ENCODE assay signal across 1 cellular context in the genomic region with DNA sequence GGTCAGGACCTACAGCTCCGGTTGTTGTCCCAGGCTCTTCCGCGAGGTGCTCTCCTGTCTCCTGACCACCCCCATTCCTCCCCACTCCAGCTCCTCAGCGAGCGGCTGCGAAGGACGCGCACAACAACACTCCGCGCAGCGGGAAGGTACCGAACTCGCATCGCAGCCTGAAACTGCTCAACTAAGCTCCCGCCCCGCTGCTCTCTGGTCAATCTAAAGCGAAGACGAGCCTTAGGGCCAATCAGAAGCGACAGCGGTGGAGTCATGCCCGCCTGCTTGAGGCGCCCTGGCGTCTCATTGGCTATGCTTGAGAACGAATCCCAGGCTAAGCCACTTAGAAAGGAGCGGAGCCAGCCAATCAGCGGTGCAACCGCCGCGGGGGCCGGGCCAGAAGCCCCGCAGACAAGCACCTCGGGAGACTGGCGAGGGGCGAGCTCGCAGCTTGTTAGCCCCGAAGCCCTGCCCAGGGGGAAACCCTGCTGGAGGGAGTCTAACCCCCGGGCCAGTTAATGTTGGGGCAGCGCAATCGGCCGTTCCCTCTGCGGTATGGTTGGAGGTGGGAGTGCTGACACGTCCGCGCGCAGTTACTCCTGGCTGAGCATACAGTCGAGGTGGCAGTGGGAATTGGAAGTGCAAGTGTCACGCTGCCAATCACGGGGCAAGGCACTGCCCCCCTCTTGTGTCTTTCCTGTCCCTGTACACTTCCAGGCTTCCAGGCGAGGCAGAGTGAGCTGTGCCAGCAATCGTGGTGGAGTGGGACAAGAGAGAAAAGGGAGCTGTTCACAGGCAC.
TF ChIP-seq lines count a peak whose summit lies in the region.

No MANE protein-coding gene starts in this region.

TF ChIP-seq in K562, 482 proteins besides CTCF, POLR2A, EP300 and RAD21 (continues in another document):
- TF ChIP-seq, protein P1, sequence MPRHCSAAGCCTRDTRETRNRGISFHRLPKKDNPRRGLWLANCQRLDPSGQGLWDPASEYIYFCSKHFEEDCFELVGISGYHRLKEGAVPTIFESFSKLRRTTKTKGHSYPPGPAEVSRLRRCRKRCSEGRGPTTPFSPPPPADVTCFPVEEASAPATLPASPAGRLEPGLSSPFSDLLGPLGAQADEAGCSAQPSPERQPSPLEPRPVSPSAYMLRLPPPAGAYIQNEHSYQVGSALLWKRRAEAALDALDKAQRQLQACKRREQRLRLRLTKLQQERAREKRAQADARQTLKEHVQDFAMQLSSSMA (CRISPR knock-in tag; IDR thresholded peaks at IDR 0.05) = no peak
- TF ChIP-seq MLLT1 (IDR thresholded peaks at IDR 0.05) (peak in 1 of 2 experiments; percentile 92; a peak in 2 of 4 replicates), CUX1 (CRISPR knock-in tag; IDR thresholded peaks at IDR 0.05) (no peak), MCM7 (IDR thresholded peaks at IDR 0.05) (no peak), FOXK2 (conservative IDR thresholded peaks at IDR 0.05 in 1 of 2, IDR thresholded peaks at IDR 0.05 in 1 of 2; ENCODE audit: low read depth in 2 of 2) (no peak), CAMTA2 (CRISPR knock-in tag; conservative IDR thresholded peaks at IDR 0.05) (no peak), ZBED1 (IDR thresholded peaks at IDR 0.05) (no peak), HNRNPK (IDR thresholded peaks at IDR 0.05; ENCODE audit: low read depth, low read length, poor library complexity, severe bottlenecking) (no peak), ETV1 (tag; conservative IDR thresholded peaks at IDR 0.05; ENCODE audit: low read depth) (no peak), PHF21A (IDR thresholded peaks at IDR 0.05; ENCODE audit: borderline replicate concordance, low read depth) (peak; percentile 8; the same call in 1 of the 2 replicates), MXD1 (CRISPR knock-in tag; IDR thresholded peaks at IDR 0.05; ENCODE audit: borderline replicate concordance, poor library complexity, severe bottlenecking) (no peak), NCOA2 (IDR thresholded peaks at IDR 0.05; ENCODE audit: partially characterized antibody in 2 of 2) (no peak), NELFE (IDR thresholded peaks at IDR 0.05; ENCODE audit: insufficient read depth, insufficient read length) (no peak), KLF1 (tag; IDR thresholded peaks at IDR 0.05) (no peak), KDM4B (IDR thresholded peaks at IDR 0.05; ENCODE audit: borderline replicate concordance in 2 of 2, low read depth in 1 of 2) (no peak), ZNF740 (CRISPR knock-in tag; IDR thresholded peaks at IDR 0.05) (no peak), ZNF740 (tag; IDR thresholded peaks at IDR 0.05) (no peak), ZFP91 (CRISPR knock-in tag; IDR thresholded peaks at IDR 0.05) (no peak), ZNF175 (CRISPR knock-in tag; IDR thresholded peaks at IDR 0.05; ENCODE audit: low read depth) (no peak), POLR2G (IDR thresholded peaks at IDR 0.05; ENCODE audit: low read depth, low read length) (peak; percentile 71), KDM2B (CRISPR knock-in tag; IDR thresholded peaks at IDR 0.05) (peak; percentile 86; the same call in 1 of the 2 replicates), ZBTB7A (IDR thresholded peaks at IDR 0.05; ENCODE audit: borderline replicate concordance, control insufficient read depth, low read depth, low read length) (peak; percentile 16; the same call in 1 of the 2 replicates), SP2 (IDR thresholded peaks at IDR 0.05; ENCODE audit: extremely low read depth, low read depth, low read length, poor library complexity, severe bottlenecking) (peak; percentile 95), ATF1 (CRISPR knock-in tag; IDR thresholded peaks at IDR 0.05) (no peak), ATF1 (tag; IDR thresholded peaks at IDR 0.05) (peak; percentile 82), SRSF7 (optimal IDR thresholded peaks at IDR 0.05; ENCODE audit: low read depth, low read length) (no peak), CTBP1 (IDR thresholded peaks at IDR 0.05; ENCODE audit: borderline replicate concordance) (peak; percentile 74), TAF1 (IDR thresholded peaks at IDR 0.05; ENCODE audit: control insufficient read depth, extremely low read depth, insufficient read depth, low read length, severe bottlenecking) (no peak), DNMT1 (IDR thresholded peaks at IDR 0.05) (no peak), ASH1L (IDR thresholded peaks at IDR 0.05; ENCODE audit: borderline replicate concordance, low read depth, partially characterized antibody) (peak; percentile 99), SNIP1 (IDR thresholded peaks at IDR 0.05; ENCODE audit: low read depth) (no peak), GATAD2A (IDR thresholded peaks at IDR 0.05) (no peak), L3MBTL2 (IDR thresholded peaks at IDR 0.05) (peak; percentile 51; the same call in 1 of the 2 replicates), SMAD3 (CRISPR knock-in tag; conservative IDR thresholded peaks at IDR 0.05) (no peak), RFX1 (IDR thresholded peaks at IDR 0.05) (peak; percentile 54; the same call in 1 of the 2 replicates), STAT5B (CRISPR knock-in tag; IDR thresholded peaks at IDR 0.05) (no peak), ZNF263 (CRISPR knock-in tag; IDR thresholded peaks at IDR 0.05; ENCODE audit: borderline replicate concordance) (peak; percentile 33; the same call in 1 of the 2 replicates)
- TF ChIP-seq, protein P2, sequence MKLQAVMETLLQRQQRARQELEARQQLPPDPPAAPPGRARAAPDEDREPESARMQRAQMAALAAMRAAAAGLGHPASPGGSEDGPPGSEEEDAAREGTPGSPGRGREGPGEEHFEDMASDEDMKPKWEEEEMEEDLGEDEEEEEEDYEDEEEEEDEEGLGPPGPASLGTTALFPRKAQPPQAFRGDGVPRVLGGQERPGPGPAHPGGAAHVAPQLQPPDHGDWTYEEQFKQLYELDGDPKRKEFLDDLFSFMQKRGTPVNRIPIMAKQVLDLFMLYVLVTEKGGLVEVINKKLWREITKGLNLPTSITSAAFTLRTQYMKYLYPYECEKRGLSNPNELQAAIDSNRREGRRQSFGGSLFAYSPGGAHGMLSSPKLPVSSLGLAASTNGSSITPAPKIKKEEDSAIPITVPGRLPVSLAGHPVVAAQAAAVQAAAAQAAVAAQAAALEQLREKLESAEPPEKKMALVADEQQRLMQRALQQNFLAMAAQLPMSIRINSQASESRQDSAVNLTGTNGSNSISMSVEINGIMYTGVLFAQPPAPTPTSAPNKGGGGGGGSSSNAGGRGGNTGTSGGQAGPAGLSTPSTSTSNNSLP (IDR thresholded peaks at IDR 0.05; ENCODE audit: borderline replicate concordance, low read depth, low read length) = peak; percentile 77
- TF ChIP-seq, protein P3, sequence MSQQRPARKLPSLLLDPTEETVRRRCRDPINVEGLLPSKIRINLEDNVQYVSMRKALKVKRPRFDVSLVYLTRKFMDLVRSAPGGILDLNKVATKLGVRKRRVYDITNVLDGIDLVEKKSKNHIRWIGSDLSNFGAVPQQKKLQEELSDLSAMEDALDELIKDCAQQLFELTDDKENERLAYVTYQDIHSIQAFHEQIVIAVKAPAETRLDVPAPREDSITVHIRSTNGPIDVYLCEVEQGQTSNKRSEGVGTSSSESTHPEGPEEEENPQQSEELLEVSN (IDR thresholded peaks at IDR 0.05; ENCODE audit: borderline replicate concordance in 1 of 2, extremely low read depth in 1 of 2, insufficient read depth in 1 of 2, insufficient read length in 1 of 2, low read depth in 1 of 2, low read length in 1 of 2, poor library complexity in 1 of 2, severe bottlenecking in 1 of 2) = peak; percentile 9 to 67
- TF ChIP-seq, protein P4, sequence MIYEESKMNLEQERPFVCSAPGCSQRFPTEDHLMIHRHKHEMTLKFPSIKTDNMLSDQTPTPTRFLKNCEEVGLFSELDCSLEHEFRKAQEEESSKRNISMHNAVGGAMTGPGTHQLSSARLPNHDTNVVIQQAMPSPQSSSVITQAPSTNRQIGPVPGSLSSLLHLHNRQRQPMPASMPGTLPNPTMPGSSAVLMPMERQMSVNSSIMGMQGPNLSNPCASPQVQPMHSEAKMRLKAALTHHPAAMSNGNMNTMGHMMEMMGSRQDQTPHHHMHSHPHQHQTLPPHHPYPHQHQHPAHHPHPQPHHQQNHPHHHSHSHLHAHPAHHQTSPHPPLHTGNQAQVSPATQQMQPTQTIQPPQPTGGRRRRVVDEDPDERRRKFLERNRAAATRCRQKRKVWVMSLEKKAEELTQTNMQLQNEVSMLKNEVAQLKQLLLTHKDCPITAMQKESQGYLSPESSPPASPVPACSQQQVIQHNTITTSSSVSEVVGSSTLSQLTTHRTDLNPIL (CRISPR knock-in tag; IDR thresholded peaks at IDR 0.05) = no peak
- TF ChIP-seq, protein P5, sequence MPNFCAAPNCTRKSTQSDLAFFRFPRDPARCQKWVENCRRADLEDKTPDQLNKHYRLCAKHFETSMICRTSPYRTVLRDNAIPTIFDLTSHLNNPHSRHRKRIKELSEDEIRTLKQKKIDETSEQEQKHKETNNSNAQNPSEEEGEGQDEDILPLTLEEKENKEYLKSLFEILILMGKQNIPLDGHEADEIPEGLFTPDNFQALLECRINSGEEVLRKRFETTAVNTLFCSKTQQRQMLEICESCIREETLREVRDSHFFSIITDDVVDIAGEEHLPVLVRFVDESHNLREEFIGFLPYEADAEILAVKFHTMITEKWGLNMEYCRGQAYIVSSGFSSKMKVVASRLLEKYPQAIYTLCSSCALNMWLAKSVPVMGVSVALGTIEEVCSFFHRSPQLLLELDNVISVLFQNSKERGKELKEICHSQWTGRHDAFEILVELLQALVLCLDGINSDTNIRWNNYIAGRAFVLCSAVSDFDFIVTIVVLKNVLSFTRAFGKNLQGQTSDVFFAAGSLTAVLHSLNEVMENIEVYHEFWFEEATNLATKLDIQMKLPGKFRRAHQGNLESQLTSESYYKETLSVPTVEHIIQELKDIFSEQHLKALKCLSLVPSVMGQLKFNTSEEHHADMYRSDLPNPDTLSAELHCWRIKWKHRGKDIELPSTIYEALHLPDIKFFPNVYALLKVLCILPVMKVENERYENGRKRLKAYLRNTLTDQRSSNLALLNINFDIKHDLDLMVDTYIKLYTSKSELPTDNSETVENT (CRISPR knock-in tag; IDR thresholded peaks at IDR 0.05) = peak; percentile 24; the same call in 1 of the 2 replicates
